Comparison of ENCODE assay signal across 8 cellular contexts in the genomic region with DNA sequence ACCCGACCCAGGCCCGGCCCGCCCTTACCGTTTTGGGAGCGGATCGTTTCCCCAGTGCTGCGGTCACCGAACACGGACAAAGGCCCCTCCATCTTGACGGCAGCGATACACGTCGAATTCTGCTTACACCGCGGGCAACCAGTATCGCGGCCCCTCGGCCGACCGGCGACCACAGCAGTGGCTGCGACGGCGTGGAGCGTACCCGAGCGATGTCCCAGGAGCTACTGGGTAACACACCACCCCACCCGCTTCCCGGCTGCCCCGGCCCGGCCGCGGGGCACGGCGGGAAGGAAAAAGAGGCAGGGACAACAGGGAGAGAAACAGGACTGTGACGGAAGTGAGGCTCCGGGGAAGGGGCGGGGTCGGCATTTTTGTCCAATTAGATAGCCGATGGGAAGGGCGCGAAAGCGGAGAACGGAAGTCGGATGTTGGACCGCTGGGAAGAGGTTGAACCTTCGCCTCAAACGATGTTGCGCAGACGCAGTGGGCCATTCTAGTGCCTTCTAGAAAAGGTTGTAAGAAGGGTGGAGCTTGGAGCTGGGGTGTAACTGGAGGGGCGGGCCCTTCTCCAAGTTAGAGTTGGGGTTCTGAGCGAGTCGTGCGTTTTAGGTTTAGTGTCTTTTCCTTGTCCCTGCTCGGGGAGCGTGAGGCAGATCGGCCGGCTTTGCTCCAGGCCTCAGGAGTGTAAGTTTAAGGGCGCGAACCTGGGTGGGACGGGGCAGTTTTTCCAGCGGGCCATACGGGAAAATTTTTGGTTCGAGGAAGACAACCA. TPM values are rescaled to one million over a fixed set of nuclear protein-coding genes. Genes with fewer than 3 reads are reported as not detected.
DNase-seq lines count a peak whose midpoint lies in the region; ATAC-seq and TF ChIP-seq lines count a peak whose summit lies in the region.

A gene (minus strand): TSS at position 226 of the 772 bp plus-strand sequence. CDS start 134 bp downstream, at position 92.

- ATAC-seq in HG02759 (IDR thresholded peaks at IDR 0.05; ENCODE audit: unreplicated experiment): peak; percentile 71

- intact Hi-C loops in head of caudate nucleus (cut with DNase I): loop anchor here (1.0 to 2.0 kb wide), 3 partner anchors 27 to 97 kb away; a partner anchor contains a TSS

- no peaks in the 10 kb centered on the region for H3K27me3 Mint-ChIP-seq in osteocyte (ENCODE audit: unreplicated experiment)

- H3K27ac Mint-ChIP-seq in osteocyte (ENCODE audit: unreplicated experiment): peak within 1 kb of the TSS; percentile 99

- TF ChIP-seq CTCF in GM12864 (IDR thresholded peaks at IDR 0.05; ENCODE audit: low read depth, low read length, missing control alignments) (no peak), osteocyte (IDR thresholded peaks at IDR 0.05) (no peak)

- H3K9me3 ChIP-seq in thymus (ENCODE audit: control insufficient read depth): no peaks in the 10 kb centered on the region

- H3K9me3 Mint-ChIP-seq in osteocyte (ENCODE audit: unreplicated experiment): no peaks in the 10 kb centered on the region

- H3K4me3 Mint-ChIP-seq in osteocyte (ENCODE audit: unreplicated experiment): peak within 1 kb of the TSS; percentile 93

- H3K4me3 ChIP-seq in GM12864 (ENCODE audit: low read depth, low read length) (peak within 1 kb of the TSS; percentile 72), thymus (ENCODE audit: low read length) (peak within 1 kb of the TSS; percentile 53)

- DNase-seq in GM12864 (ENCODE audit: low read depth): peak; percentile 100
- DNase-seq in NCI-H1417 (lab: John Stamatoyannopoulos, UW): peak; percentile 99 to 100 (median 100)
- DNase-seq in SW 1271 (lab: John Stamatoyannopoulos, UW): peak; percentile 97 to 99
- peak; percentile 98 for DNase-seq in activated naive CD8-positive, alpha-beta T cell treated with anti-CD3 and anti-CD28 coated beads, Interleukin-2, amount 50 U/mL, for 16 hours (ENCODE audit: low read depth, low spot score)
- peak; percentile 97 to 100 (median 99) for DNase-seq in head of caudate nucleus
- peak; percentile 99 for DNase-seq in osteocyte (ENCODE audit: extremely low spot score, unreplicated experiment)

- H3K4me1 Mint-ChIP-seq in osteocyte (ENCODE audit: unreplicated experiment): peaks cover 35% of the 10 kb centered on the region

- no peaks in the 10 kb centered on the region for H3K27me3 ChIP-seq in thymus (ENCODE audit: control insufficient read depth, insufficient read depth)

- peaks cover 36% of the 10 kb centered on the region for H3K36me3 Mint-ChIP-seq in osteocyte (ENCODE audit: unreplicated experiment)

- H3K36me3 ChIP-seq in thymus (ENCODE audit: control insufficient read depth, insufficient read depth): peaks cover 9% of the 10 kb centered on the region

- H3K4me1 ChIP-seq in thymus (ENCODE audit: control insufficient read depth, insufficient read depth, low read length): peaks cover 14% of the 10 kb centered on the region

- peak within 1 kb of the TSS; percentile 97 for H3K27ac ChIP-seq in thymus (ENCODE audit: low read depth)

- under 1% methylated on average over 64 of the region's 64 CpGs for WGBS in thymus

RNA-seq across cellular contexts. Expression of the gene that starts here (rescaled TPM):
- total RNA-seq in osteocyte: 167 and 173 TPM in 2 replicates
- 141 TPM for polyA plus RNA-seq in thymus

Comparison
In these comparisons a context has a peak if more than half of its experiments do, and no peak if none do; other contexts are left out.
1. Peak in every context shown above with its lines: DNase-seq, ATAC-seq, H3K4me3 ChIP-seq and H3K27ac ChIP-seq.